In genomic region chr13:80529734-80530133, GRCh38 we compare ENCODE assay signal across 15 cellular contexts.
"Had no signal": no experiment of that assay in that cellular context is flagged by ENCODE, and none has a peak within 500 bp of the region (broad histone marks: within the 10 kb centered on the region; RNA-seq: fewer than 3 reads in every experiment).

No MANE protein-coding gene starts in this region.

- H3K27me3 ChIP-seq: ascending aorta, esophagus muscularis mucosa, heart right ventricle had no signal

- DNase-seq: activated CD4-positive, alpha-beta memory T cell treated with anti-CD3 and anti-CD28 coated beads for 36 hours; activated gamma-delta T cell treated with Interleukin-2 at 50 U/mL for 16 hours; activated naive CD8-positive, alpha-beta T cell treated with anti-CD3 and anti-CD28 coated beads, Interleukin-2, amount 10 ng/mL, durations not matched to agents 7 days and 5 days; activated T-cell treated with anti-CD3 and anti-CD28 coated beads, Interleukin-2, amount 50 U/mL, for 72 hours; cerebellar nuclear complex; endodermal cell; heart right ventricle; kidney; left ventricle myocardium superior; mesendoderm; stimulated activated CD4-positive, alpha-beta T cell treated with anti-CD3 and anti-CD28 coated beads, Interleukin-4, amount 100 ng/mL, for 4 hours; T1000 had no signal

- FAIRE-seq: frontal cortex, kidney had no signal

- ATAC-seq: activated T-cell treated with anti-CD3 and anti-CD28 coated beads, Interleukin-2, amount 50 U/mL, for 72 hours; heart right ventricle; left ventricle myocardium superior had no signal

- H3K4me1 ChIP-seq: esophagus muscularis mucosa, heart right ventricle had no signal

- H3K36me3 ChIP-seq: ascending aorta, esophagus muscularis mucosa, heart right ventricle had no signal

- H3K4me3 ChIP-seq: esophagus muscularis mucosa, heart right ventricle had no signal
